In genomic region chr6:4977468-4977867, GRCh38 we compare ENCODE assay signal across 27 cellular contexts. TPM values are rescaled to one million over a fixed set of nuclear protein-coding genes. Genes with fewer than 3 reads are reported as not detected.
"Had no signal": no experiment of that assay in that cellular context is flagged by ENCODE, and none has a peak within 500 bp of the region (broad histone marks: within the 10 kb centered on the region; RNA-seq: fewer than 3 reads in every experiment).

No MANE protein-coding gene starts in this region.

- H3K9me3 ChIP-seq: colonic mucosa had no signal

- H3K27me3 ChIP-seq: ascending aorta, breast epithelium, cardiac muscle cell, colonic mucosa, heart left ventricle had no signal

- H3K27ac ChIP-seq: ascending aorta, breast epithelium, cardiac muscle cell, colonic mucosa, epithelial cell of prostate, heart left ventricle had no signal

- DNase-seq: activated CD4-positive, alpha-beta memory T cell treated with anti-CD3 and anti-CD28 coated beads for 36 hours; activated CD4-positive, alpha-beta T cell treated with anti-CD3 and anti-CD28 coated beads for 36 hours; activated CD4-positive, alpha-beta T cell treated with anti-CD3 and anti-CD28 coated beads, Interleukin-2, amount 10 ng/mL, durations not matched to agents 24 days and 14 days; activated CD4-positive, CD25-positive, alpha-beta regulatory T cell; activated CD4-positive, CD25-positive, alpha-beta regulatory T cell treated with anti-CD3 and anti-CD28 coated beads, Interleukin-2, amount 50 U/mL, for 72 hours; activated CD8-positive, alpha-beta memory T cell treated with anti-CD3 and anti-CD28 coated beads, Interleukin-2, amount 50 U/mL, for 48 hours; activated CD8-positive, alpha-beta T cell treated with anti-CD3 and anti-CD28 coated beads, Interleukin-2, amount 10 ng/mL, durations not matched to agents 7 days and 5 days; activated gamma-delta T cell; activated naive CD4-positive, alpha-beta T cell; activated naive CD4-positive, alpha-beta T cell treated with anti-CD3 and anti-CD28 coated beads, Interleukin-2, amount 10 ng/mL, durations not matched to agents 7 days and 5 days; activated naive CD8-positive, alpha-beta T cell treated with anti-CD3 and anti-CD28 coated beads, Interleukin-2, amount 10 ng/mL, durations not matched to agents 7 days and 5 days; activated T-cell treated with anti-CD3 and anti-CD28 coated beads for 4 hours; activated T-cell treated with anti-CD3 and anti-CD28 coated beads, Interleukin-2, amount 50 U/mL, for 24 hours; activated T-cell treated with anti-CD3 and anti-CD28 coated beads, Interleukin-2, amount 50 U/mL, for 72 hours; central memory CD4-positive, alpha-beta T cell; cerebellar nuclear complex; colonic mucosa; effector CD8-positive, alpha-beta T cell; foreskin fibroblast; glutamatergic neuron; heart left ventricle; T-helper 2 cell had no signal

- H3K4me3 ChIP-seq: ascending aorta, breast epithelium, cardiac muscle cell, colonic mucosa, heart left ventricle had no signal

- H3K4me1 ChIP-seq: colonic mucosa had no signal

- ATAC-seq: activated CD4-positive, alpha-beta T cell treated with anti-CD3 and anti-CD28 coated beads for 36 hours; activated CD8-positive, alpha-beta T cell treated with anti-CD3 and anti-CD28 coated beads, Interleukin-2, amount 10 ng/mL, durations not matched to agents 7 days and 5 days; activated naive CD4-positive, alpha-beta T cell treated with anti-CD3 and anti-CD28 coated beads, Interleukin-2, amount 50 U/mL, for 72 hours; activated T-cell treated with anti-CD3 and anti-CD28 coated beads, Interleukin-2, amount 50 U/mL, for 72 hours; heart left ventricle had no signal

- H3K36me3 ChIP-seq: ascending aorta, breast epithelium, cardiac muscle cell, colonic mucosa, heart left ventricle had no signal

RNA-seq across cellular contexts. Expression of gene RPP40, which starts 26.4 kb away (rescaled TPM):
- total RNA-seq: ascending aorta had no signal
